In the genomic region with DNA sequence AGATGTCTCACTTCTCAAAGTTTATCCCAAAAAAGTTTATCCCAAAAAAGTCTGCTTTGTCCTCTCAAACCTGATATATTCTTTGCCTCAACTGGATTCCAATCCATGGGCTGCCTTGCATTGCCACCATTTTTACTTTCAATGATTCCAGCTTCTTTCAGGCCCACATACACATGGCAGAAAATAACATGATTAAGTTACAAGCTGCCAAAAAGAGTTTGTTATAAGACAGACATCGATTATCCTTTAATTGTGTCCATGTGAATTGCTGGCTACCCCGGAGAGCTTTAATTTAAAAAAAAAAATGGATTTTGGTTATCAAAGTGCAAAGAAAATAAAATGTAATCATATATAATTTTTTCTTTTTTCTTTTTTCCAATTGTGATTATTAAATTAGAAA, we compare ENCODE assay signal across 26 cellular contexts.
"Had no signal": no experiment of that assay in that cellular context is flagged by ENCODE, and none has a peak within 500 bp of the region (broad histone marks: within the 10 kb centered on the region; RNA-seq: fewer than 3 reads in every experiment).

No MANE protein-coding gene starts in this region.

- H3K36me3 ChIP-seq: stomach, suprapubic skin, thoracic aorta, thyroid gland, tibial artery, tibial nerve, transverse colon, upper lobe of left lung, upper lobe of right lung, uterus, vagina had no signal

- H3K27me3 ChIP-seq: stomach, suprapubic skin, testis, thyroid gland, tibial artery, tibial nerve, transverse colon, upper lobe of left lung, upper lobe of right lung, uterus, vagina had no signal

- ATAC-seq: stimulated activated effector memory CD8-positive, alpha-beta T cell treated with anti-CD3 and anti-CD28 coated beads, Interleukin-12 subunit alpha, Interleukin-12 subunit beta, amount 100 ng/mL, for 72 hours; stimulated activated memory B cell treated with anti-CD40 and anti-IgM and Interleukin-4, amounts not matched to agents 10 μg/mL and 1 μg/mL and 100 μg/mL, for 72 hours; stimulated activated naive B cell treated with anti-CD40 and anti-IgM and Interleukin-4, amounts not matched to agents 10 μg/mL and 1 μg/mL and 100 μg/mL, for 72 hours; stimulated activated naive CD8-positive, alpha-beta T cell treated with anti-CD3 and anti-CD28 coated beads, Interleukin-15, amount 100 ng/mL, for 72 hours; stimulated activated naive CD8-positive, alpha-beta T cell treated with anti-CD3 and anti-CD28 coated beads, Interleukin-15, Interleukin-2, amounts not matched to agents 100 U/mL and 50 U/mL, for 24 hours; upper lobe of right lung had no signal

- H3K9me3 ChIP-seq: stomach, suprapubic skin, testis, thoracic aorta, thyroid gland, tibial artery, tibial nerve, transverse colon, upper lobe of left lung, upper lobe of right lung, uterus, vagina had no signal

- H3K27ac ChIP-seq: stomach, suprapubic skin, testis, thoracic aorta, thyroid gland, tibial artery, tibial nerve, transverse colon, upper lobe of left lung, upper lobe of right lung, uterus, vagina had no signal

- H3K4me3 ChIP-seq: stomach, suprapubic skin, testis, thoracic aorta, thyroid gland, tibial artery, tibial nerve, transverse colon, upper lobe of left lung, upper lobe of right lung, uterus, vagina had no signal

- DNase-seq: stimulated activated CD4-positive, alpha-beta T cell treated with anti-CD3 and anti-CD28 coated beads, Interleukin-2, amount 100 ng/mL, for 48 hours; stimulated activated CD4-positive, alpha-beta T cell treated with anti-CD3 and anti-CD28 coated beads, Interleukin-4, amount 100 ng/mL, for 1 hour; stimulated activated CD4-positive, alpha-beta T cell treated with anti-CD3 and anti-CD28 coated beads, Interleukin-4, amount 100 ng/mL, for 24 hours; stimulated activated CD4-positive, alpha-beta T cell treated with anti-CD3 and anti-CD28 coated beads, Interleukin-4, amount 100 ng/mL, for 4 hours; stimulated activated CD8-positive, alpha-beta memory T cell treated with anti-CD3 and anti-CD28 coated beads, Interleukin-4, amount 100 ng/mL, for 48 hours; stimulated activated naive B cell treated with anti-CD40 and anti-IgM and Interleukin-4, amounts not matched to agents 10 μg/mL and 1 μg/mL and 100 μg/mL, for 72 hours; stimulated activated naive CD4-positive, alpha-beta T cell; stimulated activated naive CD4-positive, alpha-beta T cell treated with Interleukin-2 at 50 U/mL for 16 hours; stimulated activated naive CD8-positive, alpha-beta T cell treated with anti-CD3 and anti-CD28 coated beads, Interleukin-15, amount 100 ng/mL, for 72 hours; stimulated activated naive CD8-positive, alpha-beta T cell treated with anti-CD3 and anti-CD28 coated beads, Interleukin-15, Interleukin-2, amounts not matched to agents 100 U/mL and 50 U/mL, for 24 hours; stomach; substantia nigra; testis; thyroid gland; tibial artery; transverse colon; trophoblast cell; upper lobe of left lung; upper lobe of right lung; uterus had no signal

- H3K4me1 ChIP-seq: stomach, suprapubic skin, testis, thyroid gland, tibial artery, tibial nerve, transverse colon, upper lobe of left lung, upper lobe of right lung, uterus, vagina had no signal
